Comparison of ENCODE assay signal across 19 cellular contexts in genomic region chr12:47878918-47879481, GRCh38. TPM values are rescaled to one million over a fixed set of nuclear protein-coding genes. Genes with fewer than 3 reads are reported as not detected.
DNase-seq lines count a peak whose midpoint lies in the region; ATAC-seq and TF ChIP-seq lines count a peak whose summit lies in the region.
"Had no signal": no experiment of that assay in that cellular context is flagged by ENCODE, and none has a peak within 500 bp of the region (broad histone marks: within the 10 kb centered on the region; RNA-seq: fewer than 3 reads in every experiment).

No MANE protein-coding gene starts in this region.

- POLR2A ChIA-PET in MCF 10A (lab: Yijun Ruan, JAX), result no interaction called here

- H3K4me1 ChIP-seq in mammary epithelial cell (ENCODE audit: insufficient read depth, low read length), result peaks cover 59% of the 10 kb centered on the region

- no peaks in the 10 kb centered on the region for H3K27me3 Mint-ChIP-seq in T-helper 1 cell treated with Interleukin-12 subunit alpha and Interleukin-12 subunit beta and Interleukin-4 antibody, amounts not matched to agents 30 μg/mL and 1 μg/mL, for 36 hours (ENCODE audit: low read depth)
- no peaks in the 10 kb centered on the region for H3K27me3 Mint-ChIP-seq in MCF 10A (ENCODE audit: insufficient read depth, unreplicated experiment)
- H3K27me3 Mint-ChIP-seq in stimulated activated naive CD8-positive, alpha-beta T cell treated with anti-CD3 and anti-CD28 coated beads, Interleukin-15, amount 100 ng/mL, for 72 hours, result no peaks in the 10 kb centered on the region

- no peak overlapping the region for H3K4me3 Mint-ChIP-seq in T-helper 1 cell treated with Interleukin-12 subunit alpha and Interleukin-12 subunit beta and Interleukin-4 antibody, amounts not matched to agents 30 μg/mL and 1 μg/mL, for 36 hours
- no peak overlapping the region for H3K4me3 Mint-ChIP-seq in MCF 10A (ENCODE audit: unreplicated experiment)
- H3K4me3 Mint-ChIP-seq in stimulated activated naive CD8-positive, alpha-beta T cell treated with anti-CD3 and anti-CD28 coated beads, Interleukin-15, amount 100 ng/mL, for 72 hours, result peak overlapping the region; percentile 36 to 45
- H3K4me3 Mint-ChIP-seq: HFFc6 had no signal

- peak overlapping the region; percentile 59 for H3K27ac Mint-ChIP-seq in T-helper 1 cell treated with Interleukin-12 subunit alpha and Interleukin-12 subunit beta and Interleukin-4 antibody, amounts not matched to agents 30 μg/mL and 1 μg/mL, for 36 hours
- H3K27ac Mint-ChIP-seq in MCF 10A (ENCODE audit: low read depth, unreplicated experiment), result peak overlapping the region; percentile 42
- no peak overlapping the region for H3K27ac Mint-ChIP-seq in stimulated activated naive CD8-positive, alpha-beta T cell treated with anti-CD3 and anti-CD28 coated beads, Interleukin-15, amount 100 ng/mL, for 72 hours
- H3K27ac Mint-ChIP-seq: HFFc6 had no signal

- intact Hi-C loops in MCF 10A (cut with micrococcal nuclease), result no loop called here
- intact Hi-C loops in mammary epithelial cell (cut with micrococcal nuclease), result loop anchor here (10.0 kb wide), 1 partner anchor 186 kb away; no protein-coding TSS in a partner anchor

- dilution Hi-C loops in mammary epithelial cell (cut with HindIII; ENCODE audit: low sequenced_read_pairs), result loop anchor here (5.0 kb wide), 2 partner anchors 53 to 67 kb away; no protein-coding TSS in a partner anchor

- H3K36me3 ChIP-seq in mammary epithelial cell (ENCODE audit: insufficient read depth, low read length), result peaks cover 21% of the 10 kb centered on the region

- no peak overlapping the region for H3K9ac ChIP-seq in mammary epithelial cell (ENCODE audit: insufficient read depth, low read length)
- H3K9ac ChIP-seq: KMS-11 had no signal

- no peaks in the 10 kb centered on the region for H3K9me3 Mint-ChIP-seq in T-helper 1 cell treated with Interleukin-12 subunit alpha and Interleukin-12 subunit beta and Interleukin-4 antibody, amounts not matched to agents 30 μg/mL and 1 μg/mL, for 36 hours
- H3K9me3 Mint-ChIP-seq in MCF 10A (ENCODE audit: unreplicated experiment), result no peaks in the 10 kb centered on the region
- no peaks in the 10 kb centered on the region for H3K9me3 Mint-ChIP-seq in stimulated activated naive CD8-positive, alpha-beta T cell treated with anti-CD3 and anti-CD28 coated beads, Interleukin-15, amount 100 ng/mL, for 72 hours
- H3K9me3 Mint-ChIP-seq: HFFc6 had no signal

- H3K27ac ChIP-seq in mammary epithelial cell (ENCODE audit: insufficient read depth, low read depth, low read length), result no peak overlapping the region
- H3K27ac ChIP-seq: 22Rv1, KMS-11 had no signal

- DNase-seq in T-helper 1 cell (no peak), MCF 10A (ENCODE audit: unreplicated experiment) (no peak), mammary epithelial cell (no peak), left lobe of liver (ENCODE audit: low spot score) (no peak), H4 (ENCODE audit: low spot score) (no peak), DMS114 treated with DMSO at 0.1 percent for 48 hours (lab: John Stamatoyannopoulos, UW; ENCODE audit: unreplicated experiment) (no peak)
- DNase-seq in stimulated activated naive CD8-positive, alpha-beta T cell treated with anti-CD3 and anti-CD28 coated beads, Interleukin-15, amount 100 ng/mL, for 72 hours, result no peak
- DNase-seq: AML-193, DND-41, H7, HFFc6, NCI-H1417 treated with DMSO at 0.1 percent for 48 hours, NCI-H187 treated with DMSO at 0.1 percent for 48 hours, NCI-H2227 treated with DMSO at 0.1 percent for 48 hours, NCI-H510A treated with DMSO at 0.1 percent for 48 hours, NCI-H774 had no signal

- peaks cover 66% of the 10 kb centered on the region for H3K36me3 Mint-ChIP-seq in T-helper 1 cell treated with Interleukin-12 subunit alpha and Interleukin-12 subunit beta and Interleukin-4 antibody, amounts not matched to agents 30 μg/mL and 1 μg/mL, for 36 hours (ENCODE audit: low read depth)
- H3K36me3 Mint-ChIP-seq in MCF 10A (ENCODE audit: insufficient read depth, unreplicated experiment), result peaks cover 29% of the 10 kb centered on the region

- no peaks in the 10 kb centered on the region for H4K20me1 ChIP-seq in mammary epithelial cell (ENCODE audit: insufficient read depth, low read length)

- CTCF ChIA-PET in MCF 10A (lab: Yijun Ruan, JAX), result interaction anchor here (0.5 to 1.8 kb wide), 4 partner anchors 9 to 40 kb away, joined by 3 to 8 read pairs (median 5); no protein-coding TSS in a partner anchor
- CTCF ChIA-PET in mammary epithelial cell (lab: Charles Lee; ENCODE audit: low non-redundant PET), result no interaction called here

- no peak overlapping the region for H2AFZ ChIP-seq in mammary epithelial cell (ENCODE audit: low read depth, low read length)

- no TSS peak for BruUV-seq in MCF 10A (replicated peaks; lab: Mats Ljungman, UMichigan)
- no TSS peak for BruUV-seq in mammary epithelial cell (replicated peaks; lab: Mats Ljungman, UMichigan)

- H3K4me1 Mint-ChIP-seq in T-helper 1 cell treated with Interleukin-12 subunit alpha and Interleukin-12 subunit beta and Interleukin-4 antibody, amounts not matched to agents 30 μg/mL and 1 μg/mL, for 36 hours (ENCODE audit: low read depth), result peaks cover 72% of the 10 kb centered on the region
- H3K4me1 Mint-ChIP-seq in MCF 10A (ENCODE audit: insufficient read depth, unreplicated experiment), result peaks cover 48% of the 10 kb centered on the region
- H3K4me1 Mint-ChIP-seq in stimulated activated naive CD8-positive, alpha-beta T cell treated with anti-CD3 and anti-CD28 coated beads, Interleukin-15, amount 100 ng/mL, for 72 hours, result peaks cover 68% of the 10 kb centered on the region

- in situ Hi-C loops in mammary epithelial cell (cut with MboI; ENCODE audit: low sequenced_read_pairs in 2 of 2), result no loop called here

- H3K4me2 ChIP-seq in mammary epithelial cell (ENCODE audit: insufficient read depth, low read depth, low read length), result no peak overlapping the region
- H3K4me2 ChIP-seq: KMS-11 had no signal

- TF ChIP-seq CTCF in MCF 10A (IDR thresholded peaks at IDR 0.05; ENCODE audit: unreplicated experiment), result no peak
- no peak for TF ChIP-seq CTCF in mammary epithelial cell (conservative IDR thresholded peaks at IDR 0.05 in 1 of 2, IDR thresholded peaks at IDR 0.05 in 1 of 2; ENCODE audit: extremely low read depth in 1 of 2, insufficient read depth in 1 of 2, low read depth in 1 of 2, low read length in 2 of 2)

- peaks cover 82% of the 10 kb centered on the region for H3K79me2 ChIP-seq in mammary epithelial cell (ENCODE audit: insufficient read depth, low read length)

- no peak overlapping the region for H3K4me3 ChIP-seq in mammary epithelial cell (replicated peaks in 1 of 3; ENCODE audit: insufficient read depth in 1 of 3, low read depth in 2 of 3, low read length in 3 of 3)

- no peaks in the 10 kb centered on the region for H3K9me3 ChIP-seq in mammary epithelial cell (replicated peaks; ENCODE audit: insufficient read depth, low read length)

- ATAC-seq in left lobe of liver, result peak; percentile 10
- no peak for ATAC-seq in stimulated activated naive CD8-positive, alpha-beta T cell treated with anti-CD3 and anti-CD28 coated beads, Interleukin-15, amount 100 ng/mL, for 72 hours

- WGBS in mammary epithelial cell (ENCODE audit: low coverage, missing lambda C conversion rate), result 100% methylated on average over 6 of the region's 10 CpGs

- no peaks in the 10 kb centered on the region for H3K27me3 ChIP-seq in mammary epithelial cell (ENCODE audit: insufficient read depth, low read length)

RNA-seq across cellular contexts. Expression of gene VDR, which starts 25.8 kb away (rescaled TPM):
- total RNA-seq in MCF 10A (2022) (22.3 and 23.4 TPM in 2 replicates), mammary epithelial cell (10 to 100 TPM; 71.8 to 89.5 TPM), left lobe of liver (0.28 TPM)
- 105 TPM for polyA plus RNA-seq in mammary epithelial cell
- polyA minus RNA-seq in mammary epithelial cell, result 129 TPM
- total RNA-seq in H4 (2014; rRNA removed; shearing (Covaris generic)), result 5.6 and 7.3 TPM in 2 replicates

RNA-seq across cellular contexts. Expression of gene HDAC7, which starts 59.3 kb away (rescaled TPM):
- total RNA-seq in MCF 10A (2022), result 65.0 and 80.1 TPM in 2 replicates
- total RNA-seq in mammary epithelial cell, result 10 to 100 TPM; 17.7 to 72.1 TPM
- polyA plus RNA-seq in mammary epithelial cell, result 30.5 TPM
- polyA minus RNA-seq in mammary epithelial cell, result 96.1 TPM
- total RNA-seq in left lobe of liver, result 8.1 TPM
- 10.0 and 13.7 TPM in 2 replicates for total RNA-seq in H4 (2014; rRNA removed; shearing (Covaris generic))

Comparison
In these comparisons a context has a peak if more than half of its experiments do, and no peak if none do; other contexts are left out.
1. H3K27ac Mint-ChIP-seq: peak in T-helper 1 cell treated with Interleukin-12 subunit alpha and Interleukin-12 subunit beta and Interleukin-4 antibody, amounts not matched to agents 30 μg/mL and 1 μg/mL, for 36 hours (single experiment) and MCF 10A (single experiment); none in stimulated activated naive CD8-positive, alpha-beta T cell treated with anti-CD3 and anti-CD28 coated beads, Interleukin-15, amount 100 ng/mL, for 72 hours (0 of 2).
2. H3K4me3 Mint-ChIP-seq: peak in stimulated activated naive CD8-positive, alpha-beta T cell treated with anti-CD3 and anti-CD28 coated beads, Interleukin-15, amount 100 ng/mL, for 72 hours (2 of 2); none in T-helper 1 cell treated with Interleukin-12 subunit alpha and Interleukin-12 subunit beta and Interleukin-4 antibody, amounts not matched to agents 30 μg/mL and 1 μg/mL, for 36 hours (single experiment) and MCF 10A (single experiment).